ENCODE assay signal across 8 cellular contexts in genomic region chr18:11981383-11981632, GRCh38. TPM values are rescaled to one million over a fixed set of nuclear protein-coding genes. Genes with fewer than 3 reads are reported as not detected.
DNase-seq lines count a peak whose midpoint lies in the region; ATAC-seq, FAIRE-seq and TF ChIP-seq lines count a peak whose summit lies in the region.

Gene IMPA2 (plus strand): TSS chr18:11981507. CDS start chr18:11981670, 163 bp downstream.

- H3K9me3 ChIP-seq in BLaER1 treated with 17β-estradiol and CSF1 and Interleukin-3, amounts not matched to agents 10 nM and 100 nM (replicated peaks in 1 of 11), result 0 out of 22 replicates have a peak, but pooled peaks cover 0 to 4% (median 0%) of the 10 kb centered on the region in 11 experiments
- H3K9me3 ChIP-seq in Peyer's patch, result no peaks in the 10 kb centered on the region
- H3K9me3 ChIP-seq in pancreas, result no peaks in the 10 kb centered on the region

- H3K9ac ChIP-seq in BLaER1 treated with 17β-estradiol and CSF1 and Interleukin-3, amounts not matched to agents 10 nM and 100 nM, result peak within 1 kb of the TSS; percentile 79 to 97 (median 93)

- peak within 1 kb of the TSS; percentile 77 to 97 (median 92) for H3K4me3 ChIP-seq in BLaER1 treated with 17β-estradiol and CSF1 and Interleukin-3, amounts not matched to agents 10 nM and 100 nM
- H3K4me3 ChIP-seq in Peyer's patch (peak within 1 kb of the TSS; percentile 53 to 85 (median 72)), fibroblast of mammary gland (ENCODE audit: control insufficient read depth, low read depth, low read length) (peak within 1 kb of the TSS; percentile 54), pancreas (peak within 1 kb of the TSS; percentile 94 to 99 (median 95))

- H3K36me3 ChIP-seq in BLaER1 treated with 17β-estradiol and CSF1 and Interleukin-3, amounts not matched to agents 10 nM and 100 nM, result peaks cover 0 to 17% (median 0%) of the 10 kb centered on the region in 11 experiments; a peak in 5 of 22 replicates
- H3K36me3 ChIP-seq in Peyer's patch (no peaks in the 10 kb centered on the region), pancreas (no peaks in the 10 kb centered on the region)

- H3K27me3 ChIP-seq in BLaER1 treated with 17β-estradiol and CSF1 and Interleukin-3, amounts not matched to agents 10 nM and 100 nM, result no peaks in the 10 kb centered on the region
- H3K27me3 ChIP-seq in Peyer's patch (no peaks in the 10 kb centered on the region), pancreas (no peaks in the 10 kb centered on the region)

- peaks cover 0 to 11% (median 0%) of the 10 kb centered on the region in 11 experiments; a peak in 2 of 22 replicates for H4K20me1 ChIP-seq in BLaER1 treated with 17β-estradiol and CSF1 and Interleukin-3, amounts not matched to agents 10 nM and 100 nM

- intact Hi-C loops in pancreas (cut with DNase I), result no loop called here

- peaks cover 40 to 76% (median 49%) of the 10 kb centered on the region in 10 experiments for H3K4me1 ChIP-seq in BLaER1 treated with 17β-estradiol and CSF1 and Interleukin-3, amounts not matched to agents 10 nM and 100 nM
- H3K4me1 ChIP-seq in Peyer's patch (peaks cover 0 to 19% (median 2%) of the 10 kb centered on the region in 4 donors), pancreas (peaks cover 11 to 21% (median 16%) of the 10 kb centered on the region in 3 donors)

- no peak for DNase-seq in Peyer's patch
- DNase-seq in fibroblast of mammary gland (ENCODE audit: low read depth), result no peak
- no peak for DNase-seq in pancreas
- no peak for DNase-seq in HuH-7 (ENCODE audit: low spot score)
- no peak for DNase-seq in GF-D8 (lab: John Stamatoyannopoulos, UW)
- no peak for DNase-seq in NCI-H226

- FAIRE-seq in pancreas (lab: Jason Lieb, UNC), result no peak

- peak within 1 kb of the TSS; percentile 85 to 98 (median 96) for H3K4me2 ChIP-seq in BLaER1 treated with 17β-estradiol and CSF1 and Interleukin-3, amounts not matched to agents 10 nM and 100 nM

- 0 to 2% methylated on average over 6 to 30 of the region's 30 CpGs for WGBS in pancreas, 2 donors

- H3K27ac ChIP-seq in BLaER1 treated with 17β-estradiol and CSF1 and Interleukin-3, amounts not matched to agents 10 nM and 100 nM, result peak within 1 kb of the TSS; percentile 62 to 99 (median 95)
- peak within 1 kb of the TSS; percentile 87 to 97 (median 92) for H3K27ac ChIP-seq in Peyer's patch
- peak within 1 kb of the TSS; percentile 97 to 98 (median 98) for H3K27ac ChIP-seq in pancreas

- ATAC-seq in GM21619 (IDR thresholded peaks at IDR 0.05; ENCODE audit: unreplicated experiment) (peak; percentile 39), pancreas (peak in 1 of 4 donors; percentile 73)

- TF ChIP-seq CTCF in Peyer's patch (IDR thresholded peaks at IDR 0.05), result no peak
- no peak for TF ChIP-seq CTCF in fibroblast of mammary gland (conservative IDR thresholded peaks at IDR 0.05; ENCODE audit: control insufficient read depth, insufficient read depth, low read depth, low read length)
- TF ChIP-seq CTCF in pancreas (IDR thresholded peaks at IDR 0.05), result no peak

- peak; percentile 88 to 93 for TF ChIP-seq POLR2A in Peyer's patch (IDR thresholded peaks at IDR 0.05)

RNA-seq across cellular contexts. Expression of gene IMPA2, which starts in this region (rescaled TPM):
- total RNA-seq in Peyer's patch (10 to 100 TPM; 44.0 to 62.3 (median 56.3) TPM), pancreas (100 to 1,000 TPM; 140 to 286 (median 208) TPM)
- 100 to 1,000 TPM in 1 of 2 donors, 10 to 100 TPM in 1; 93.5 to 130 TPM for polyA plus RNA-seq in pancreas
